ENCODE assay signal across 1 cellular context in genomic region chr17:9200699-9201359, GRCh38.
TF ChIP-seq lines count a peak whose summit lies in the region.

No MANE protein-coding gene starts in this region.

TF ChIP-seq in GM12878, 131 proteins besides CTCF, POLR2A, EP300 and RAD21 (continued from another document):
- TF ChIP-seq RELB (IDR thresholded peaks at IDR 0.05; ENCODE audit: low read depth) = peak; percentile 63; the same call in 1 of the 2 replicates
- peak; percentile 89; the same call in 1 of the 2 replicates for TF ChIP-seq ZNF24 (IDR thresholded peaks at IDR 0.05)
- TF ChIP-seq MEF2B (IDR thresholded peaks at IDR 0.05; ENCODE audit: partially characterized antibody, poor library complexity, severe bottlenecking) = peak; percentile 97
- TF ChIP-seq ZBED1 (IDR thresholded peaks at IDR 0.05; ENCODE audit: borderline replicate concordance) = no peak
- 0 out of 2 replicates have a peak, but pooled peaks have one; percentile 3 for TF ChIP-seq MEF2A (IDR thresholded peaks at IDR 0.05; ENCODE audit: insufficient read depth, low read depth, low read length)
